Comparison of ENCODE assay signal across 21 cellular contexts in genomic region chr3:45134758-45135521, GRCh38. TPM values are rescaled to one million over a fixed set of nuclear protein-coding genes. Genes with fewer than 3 reads are reported as not detected.
DNase-seq lines count a peak whose midpoint lies in the region; ATAC-seq and TF ChIP-seq lines count a peak whose summit lies in the region.
"Had no signal": no experiment of that assay in that cellular context is flagged by ENCODE, and none has a peak within 500 bp of the region (broad histone marks: within the 10 kb centered on the region; RNA-seq: fewer than 3 reads in every experiment).

No MANE protein-coding gene starts in this region.

- peak overlapping the region; percentile 17; the same call in 1 of the 2 replicates for H3K4me2 ChIP-seq in PC-3 (ENCODE audit: low read length)
- H3K4me2 ChIP-seq in osteoblast (ENCODE audit: insufficient read depth, low read length): no peak overlapping the region
- H3K4me2 ChIP-seq: neural progenitor cell had no signal

- intact Hi-C loops in CD14-positive monocyte (cut with micrococcal nuclease) (loop anchor here in 1 of 2 donors (5.0 kb wide), 1 partner anchor 37 kb away; no protein-coding TSS in a partner anchor), PC-3 (cut with micrococcal nuclease) (loop anchor here (1.0 kb wide), 1 partner anchor 30 kb away; no protein-coding TSS in a partner anchor), natural killer cell (cut with micrococcal nuclease) (no loop called here)

- POLR2A ChIA-PET in PC-3 (lab: Charles Lee; ENCODE audit: unreplicated experiment): interaction anchor here (1.1 kb wide), 2 partner anchors 11 kb away, joined by 5 to 10 read pairs; partner anchors contain the start of gene CDCP1

- H4K20me1 ChIP-seq in PC-3 (ENCODE audit: low read length) (peaks cover 8% of the 10 kb centered on the region; the same call in 1 of the 2 replicates), osteoblast (ENCODE audit: insufficient read depth, low read length) (no peaks in the 10 kb centered on the region)

- H3K9me3 Mint-ChIP-seq in CD14-positive monocyte (peaks cover 0 to 5% (median 2%) of the 10 kb centered on the region in 7 donors), natural killer cell (no peaks in the 10 kb centered on the region)
- H3K9me3 Mint-ChIP-seq: activated CD4-positive, alpha-beta memory T cell treated with anti-CD3 and anti-CD28 coated beads, Interleukin-2, amount 10 ng/mL, durations not matched to agents 7 days and 5 days; T-helper 2 cell treated with Interferon-gamma antibody and Interleukin-4, amounts not matched to agents 5 μg/mL and 100 μg/mL, for 36 hours had no signal

- ATAC-seq in PC-3: no peak
- ATAC-seq in HG03439 (IDR thresholded peaks at IDR 0.05; ENCODE audit: unreplicated experiment): no peak
- ATAC-seq in GM18909 (IDR thresholded peaks at IDR 0.05; ENCODE audit: poor library complexity, unreplicated experiment): no peak
- no peak for ATAC-seq in natural killer cell

- H3K4me3 Mint-ChIP-seq in CD14-positive monocyte: no peak overlapping the region
- no peak overlapping the region for H3K4me3 Mint-ChIP-seq in natural killer cell
- H3K4me3 Mint-ChIP-seq: activated CD4-positive, alpha-beta memory T cell treated with anti-CD3 and anti-CD28 coated beads, Interleukin-2, amount 10 ng/mL, durations not matched to agents 7 days and 5 days; neural progenitor cell; T-helper 2 cell treated with Interferon-gamma antibody and Interleukin-4, amounts not matched to agents 5 μg/mL and 100 μg/mL, for 36 hours had no signal

- peak overlapping the region; percentile 83 to 99 (median 96) for H3K27ac Mint-ChIP-seq in CD14-positive monocyte
- no peak overlapping the region for H3K27ac Mint-ChIP-seq in natural killer cell
- H3K27ac Mint-ChIP-seq: activated CD4-positive, alpha-beta memory T cell treated with anti-CD3 and anti-CD28 coated beads, Interleukin-2, amount 10 ng/mL, durations not matched to agents 7 days and 5 days; neural progenitor cell; T-helper 2 cell treated with Interferon-gamma antibody and Interleukin-4, amounts not matched to agents 5 μg/mL and 100 μg/mL, for 36 hours had no signal

- peaks cover 6% of the 10 kb centered on the region for H3F3A ChIP-seq in PC-3 (ENCODE audit: low read length, unreplicated experiment)

- H3K27me3 Mint-ChIP-seq in CD14-positive monocyte (ENCODE audit: low read depth in 3 of 3) (peaks cover 0 to 4% (median 0%) of the 10 kb centered on the region in 3 donors), natural killer cell (ENCODE audit: low read depth in 2 of 2) (peaks cover 0 to 7% of the 10 kb centered on the region in 2 donors)

- DNase-seq in CD14-positive monocyte (ENCODE audit: low spot score) (no peak), PC-3 (no peak), fibroblast of gingiva (ENCODE audit: low read depth) (peak; percentile 54), osteoblast (ENCODE audit: insufficient read length, low spot score, missing footprints) (peak; percentile 15), natural killer cell (no peak), hepatic stellate cell (ENCODE audit: low spot score) (no peak)
- DNase-seq: activated CD4-positive, alpha-beta memory T cell treated with anti-CD3 and anti-CD28 coated beads, Interleukin-2, amount 10 ng/mL, durations not matched to agents 7 days and 5 days; activated naive CD4-positive, alpha-beta T cell; amygdala; central memory CD4-positive, alpha-beta T cell; effector CD4-positive, alpha-beta T cell; foreskin melanocyte; GOT3; NCI-H1417 treated with DMSO at 0.1 percent for 48 hours; NCI-H2171; SJCRH30; testis had no signal

- no peak overlapping the region for H3K4me3 ChIP-seq in PC-3 (ENCODE audit: low read length)
- H3K4me3 ChIP-seq in osteoblast (ENCODE audit: insufficient read depth, low read length): no peak overlapping the region
- H3K4me3 ChIP-seq: neural progenitor cell, SJCRH30, testis had no signal

- H2AFZ ChIP-seq in PC-3 (ENCODE audit: low read length) (no peak overlapping the region), osteoblast (ENCODE audit: low read length) (no peak overlapping the region)
- H2AFZ ChIP-seq: neural progenitor cell had no signal

- CTCF ChIA-PET in PC-3 (lab: Charles Lee): interaction anchor here (0.6 to 0.8 kb wide), 2 partner anchors 43 to 221 kb away, joined by 3 to 9 read pairs; no protein-coding TSS in a partner anchor

- H3K27me3 ChIP-seq in PC-3 (ENCODE audit: low read length) (no peaks in the 10 kb centered on the region), osteoblast (ENCODE audit: insufficient read depth, low read length) (no peaks in the 10 kb centered on the region)
- H3K27me3 ChIP-seq: neural progenitor cell, SJCRH30, testis had no signal

- BruUV-seq in PC-3 (replicated peaks; lab: Mats Ljungman, UMichigan): no TSS peak

- H3K4me1 ChIP-seq in PC-3 (ENCODE audit: insufficient read depth, low read length): peaks cover 79% of the 10 kb centered on the region
- H3K4me1 ChIP-seq in osteoblast (ENCODE audit: insufficient read depth, low read length): peaks cover 79% of the 10 kb centered on the region
- H3K4me1 ChIP-seq: neural progenitor cell, SJCRH30 had no signal

- H3K9me3 ChIP-seq in PC-3 (ENCODE audit: low read length) (no peaks in the 10 kb centered on the region), osteoblast (ENCODE audit: low read depth, low read length) (no peaks in the 10 kb centered on the region)
- H3K9me3 ChIP-seq: SJCRH30, testis had no signal

- H3K27ac ChIP-seq in PC-3 (ENCODE audit: low read length): peak overlapping the region; percentile 93
- peak overlapping the region; percentile 53 for H3K27ac ChIP-seq in osteoblast (ENCODE audit: low read depth, low read length)
- H3K27ac ChIP-seq: neural progenitor cell, SJCRH30, testis had no signal

- peaks cover 37% of the 10 kb centered on the region for H3K4me1 Mint-ChIP-seq in CD14-positive monocyte
- no peaks in the 10 kb centered on the region for H3K4me1 Mint-ChIP-seq in natural killer cell
- H3K4me1 Mint-ChIP-seq: activated CD4-positive, alpha-beta memory T cell treated with anti-CD3 and anti-CD28 coated beads, Interleukin-2, amount 10 ng/mL, durations not matched to agents 7 days and 5 days had no signal

- peaks cover 95% of the 10 kb centered on the region for H3K79me2 ChIP-seq in PC-3 (ENCODE audit: low read length)
- peaks cover 25% of the 10 kb centered on the region for H3K79me2 ChIP-seq in osteoblast (ENCODE audit: insufficient read depth, low read length)

- TF ChIP-seq CTCF in CD14-positive monocyte (IDR thresholded peaks at IDR 0.05): no peak
- no peak for TF ChIP-seq CTCF in PC-3 (conservative IDR thresholded peaks at IDR 0.05; ENCODE audit: low read depth, low read length)
- TF ChIP-seq CTCF in osteoblast (IDR thresholded peaks at IDR 0.05; ENCODE audit: extremely low read depth, low read depth, low read length): no peak
- TF ChIP-seq CTCF in natural killer cell (IDR thresholded peaks at IDR 0.05): no peak

- H3K9ac ChIP-seq in PC-3 (ENCODE audit: low read length): peak overlapping the region; percentile 65
- H3K9ac ChIP-seq: neural progenitor cell had no signal

- H3K36me3 Mint-ChIP-seq in CD14-positive monocyte (peaks cover 3 to 5% of the 10 kb centered on the region in 2 donors), natural killer cell (no peaks in the 10 kb centered on the region)
- H3K36me3 Mint-ChIP-seq: neural progenitor cell had no signal

- H3K36me3 ChIP-seq in PC-3 (ENCODE audit: low read depth, low read length): peaks cover 65% of the 10 kb centered on the region
- no peaks in the 10 kb centered on the region for H3K36me3 ChIP-seq in osteoblast (ENCODE audit: insufficient read depth, low read length)
- H3K36me3 ChIP-seq: neural progenitor cell, SJCRH30 had no signal

- H3K9me2 ChIP-seq in PC-3 (replicated peaks; ENCODE audit: low read length): no peaks in the 10 kb centered on the region

RNA-seq across cellular contexts. Expression of gene CDCP1, which starts 11.2 kb away (rescaled TPM):
- polyA plus RNA-seq in CD14-positive monocyte: 1 to 10 TPM in 1 of 2 donors, under 1 TPM in 1; 0.42 to 1.3 TPM
- 120 and 124 TPM in 2 replicates for total RNA-seq in PC-3 (2014; rRNA removed)
- total RNA-seq in osteoblast: 4.4 and 7.6 TPM in 2 replicates
- under 1 TPM; 0.38 to 0.61 (median 0.48) TPM for total RNA-seq in natural killer cell
- total RNA-seq: SJCRH30 had no signal

Comparison
In these comparisons a context has a peak if more than half of its experiments do, and no peak if none do; other contexts are left out.
1. DNase-seq: peak in fibroblast of gingiva (single experiment) and osteoblast (single experiment); none in CD14-positive monocyte (single experiment), PC-3 (single experiment), natural killer cell (single experiment) and hepatic stellate cell (single experiment).
2. H3K27ac Mint-ChIP-seq: peak in CD14-positive monocyte (7 of 7); none in natural killer cell (0 of 2).
3. RNA of gene CDCP1, which starts 11.2 kb away (total RNA-seq): 120 to 124 TPM in PC-3; 4.4 to 7.6 TPM in osteoblast and 0.38 to 0.61 TPM in natural killer cell; every median in the first group is over 10 times any median in the second.